Comparison of ENCODE assay signal across 17 cellular contexts in the genomic region with DNA sequence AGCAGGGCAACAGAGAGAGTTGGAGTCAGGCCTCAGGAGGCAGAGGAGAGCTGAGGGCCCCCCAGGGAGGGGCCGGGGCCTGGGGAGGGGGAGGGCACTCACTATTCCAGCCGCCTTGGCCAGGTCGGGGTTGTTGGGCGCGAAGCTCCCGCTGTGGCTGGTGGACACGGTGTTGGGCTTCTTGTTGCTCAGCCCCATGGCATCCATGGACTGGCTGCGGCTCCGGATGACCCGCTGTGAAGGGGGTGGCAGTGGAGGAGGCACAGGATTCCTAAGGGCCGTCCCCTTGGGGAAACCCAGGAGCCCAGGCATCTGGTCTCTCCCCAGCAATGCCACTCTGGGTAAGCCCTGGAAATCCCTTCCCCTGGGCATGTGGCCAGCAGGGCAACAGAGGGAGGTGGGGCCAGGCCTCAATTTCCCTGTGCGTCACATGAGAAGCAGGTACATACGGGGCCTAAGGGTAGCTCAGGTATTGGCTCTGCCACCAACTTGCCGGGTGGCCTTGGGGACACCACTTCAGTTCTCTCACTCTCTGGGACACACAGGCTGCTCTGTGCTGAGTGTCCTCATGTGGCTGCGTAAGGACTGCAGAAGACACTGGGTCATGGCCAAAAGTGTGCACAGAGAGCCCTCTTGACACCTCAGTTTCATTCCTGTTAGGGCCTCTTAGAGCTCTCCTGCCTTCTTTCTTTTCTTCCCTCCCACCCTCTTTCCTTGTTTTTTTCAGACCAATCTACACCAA.
"Had no signal": no experiment of that assay in that cellular context is flagged by ENCODE, and none has a peak within 500 bp of the region (broad histone marks: within the 10 kb centered on the region; RNA-seq: fewer than 3 reads in every experiment).

No MANE protein-coding gene starts in this region.

- H3K4me3 ChIP-seq: colonic mucosa, hepatocyte, ovary, right atrium auricular region, sigmoid colon, vagina had no signal

- H3K9me3 ChIP-seq: colonic mucosa, ovary, right atrium auricular region, sigmoid colon, vagina had no signal

- H3K27me3 Mint-ChIP-seq: type B pancreatic cell had no signal

- H3K4me3 Mint-ChIP-seq: naive thymus-derived CD4-positive, alpha-beta T cell; type B pancreatic cell had no signal

- DNase-seq: colonic mucosa; dermis blood vessel endothelial cell; foreskin keratinocyte; kidney; left colon; mammary epithelial cell; naive thymus-derived CD4-positive, alpha-beta T cell; nucleus accumbens; ovary; sigmoid colon; small intestine; stimulated activated CD4-positive, alpha-beta T cell treated with anti-CD3 and anti-CD28 coated beads, Interleukin-12 subunit alpha, Interleukin-12 subunit beta, amount 100 ng/mL, for 4 hours; stimulated activated naive CD4-positive, alpha-beta T cell had no signal

- H3K27me3 ChIP-seq: colonic mucosa, foreskin keratinocyte, hepatocyte, ovary, right atrium auricular region, vagina had no signal

- H3K36me3 ChIP-seq: colonic mucosa, ovary, right atrium auricular region, sigmoid colon, vagina had no signal

- H3K27ac Mint-ChIP-seq: naive thymus-derived CD4-positive, alpha-beta T cell; type B pancreatic cell had no signal

- H3K36me3 Mint-ChIP-seq: naive thymus-derived CD4-positive, alpha-beta T cell; type B pancreatic cell had no signal

- H3K9me3 Mint-ChIP-seq: naive thymus-derived CD4-positive, alpha-beta T cell; type B pancreatic cell had no signal

- ATAC-seq: foreskin keratinocyte; left colon; naive thymus-derived CD4-positive, alpha-beta T cell had no signal

- H3K4me1 ChIP-seq: colonic mucosa, foreskin keratinocyte, right atrium auricular region, sigmoid colon, vagina had no signal

- H3K27ac ChIP-seq: foreskin keratinocyte, ovary, right atrium auricular region, sigmoid colon, vagina had no signal
